In genomic region chr6:32436995-32437836, GRCh38 we compare ENCODE assay signal across 1 cellular context.
TF ChIP-seq lines count a peak whose summit lies in the region.

No MANE protein-coding gene starts in this region.

TF ChIP-seq in GM12878, 131 proteins besides CTCF, POLR2A, EP300 and RAD21 (continued from another document and continues in another):
- TF ChIP-seq, protein P1, sequence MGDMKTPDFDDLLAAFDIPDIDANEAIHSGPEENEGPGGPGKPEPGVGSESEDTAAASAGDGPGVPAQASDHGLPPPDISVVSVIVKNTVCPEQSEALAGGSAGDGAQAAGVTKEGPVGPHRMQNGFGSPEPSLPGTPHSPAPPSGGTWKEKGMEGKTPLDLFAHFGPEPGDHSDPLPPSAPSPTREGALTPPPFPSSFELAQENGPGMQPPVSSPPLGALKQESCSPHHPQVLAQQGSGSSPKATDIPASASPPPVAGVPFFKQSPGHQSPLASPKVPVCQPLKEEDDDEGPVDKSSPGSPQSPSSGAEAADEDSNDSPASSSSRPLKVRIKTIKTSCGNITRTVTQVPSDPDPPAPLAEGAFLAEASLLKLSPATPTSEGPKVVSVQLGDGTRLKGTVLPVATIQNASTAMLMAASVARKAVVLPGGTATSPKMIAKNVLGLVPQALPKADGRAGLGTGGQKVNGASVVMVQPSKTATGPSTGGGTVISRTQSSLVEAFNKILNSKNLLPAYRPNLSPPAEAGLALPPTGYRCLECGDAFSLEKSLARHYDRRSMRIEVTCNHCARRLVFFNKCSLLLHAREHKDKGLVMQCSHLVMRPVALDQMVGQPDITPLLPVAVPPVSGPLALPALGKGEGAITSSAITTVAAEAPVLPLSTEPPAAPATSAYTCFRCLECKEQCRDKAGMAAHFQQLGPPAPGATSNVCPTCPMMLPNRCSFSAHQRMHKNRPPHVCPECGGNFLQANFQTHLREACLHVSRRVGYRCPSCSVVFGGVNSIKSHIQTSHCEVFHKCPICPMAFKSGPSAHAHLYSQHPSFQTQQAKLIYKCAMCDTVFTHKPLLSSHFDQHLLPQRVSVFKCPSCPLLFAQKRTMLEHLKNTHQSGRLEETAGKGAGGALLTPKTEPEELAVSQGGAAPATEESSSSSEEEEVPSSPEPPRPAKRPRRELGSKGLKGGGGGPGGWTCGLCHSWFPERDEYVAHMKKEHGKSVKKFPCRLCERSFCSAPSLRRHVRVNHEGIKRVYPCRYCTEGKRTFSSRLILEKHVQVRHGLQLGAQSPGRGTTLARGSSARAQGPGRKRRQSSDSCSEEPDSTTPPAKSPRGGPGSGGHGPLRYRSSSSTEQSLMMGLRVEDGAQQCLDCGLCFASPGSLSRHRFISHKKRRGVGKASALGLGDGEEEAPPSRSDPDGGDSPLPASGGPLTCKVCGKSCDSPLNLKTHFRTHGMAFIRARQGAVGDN (IDR thresholded peaks at IDR 0.05): peak; percentile 90
- TF ChIP-seq RB1 (IDR thresholded peaks at IDR 0.05; ENCODE audit: borderline replicate concordance) (peak; percentile 40; the same call in 1 of the 2 replicates), MXI1 (IDR thresholded peaks at IDR 0.05; ENCODE audit: low read depth, low read length) (no peak; the same call in 1 of the 2 replicates), IKZF1 (conservative IDR thresholded peaks at IDR 0.05) (peak; percentile 97), RFX5 (IDR thresholded peaks at IDR 0.05; ENCODE audit: low read depth, low read length) (peak; percentile 99), ZZZ3 (IDR thresholded peaks at IDR 0.05; ENCODE audit: control insufficient read depth, insufficient read length, low read depth) (no peak), EED (IDR thresholded peaks at IDR 0.05; ENCODE audit: low read depth) (peak; percentile 89), CREB1 (IDR thresholded peaks at IDR 0.05; ENCODE audit: low read depth) (peak; percentile 97), BMI1 (IDR thresholded peaks at IDR 0.05; ENCODE audit: borderline replicate concordance) (no peak), ZBTB40 (IDR thresholded peaks at IDR 0.05; ENCODE audit: borderline replicate concordance) (no peak), MAX (IDR thresholded peaks at IDR 0.05; ENCODE audit: low read depth, low read length) (no peak), JUNB (IDR thresholded peaks at IDR 0.05) (peak; percentile 68; the same call in 1 of the 2 replicates), MEF2A (IDR thresholded peaks at IDR 0.05; ENCODE audit: insufficient read depth, low read depth, low read length) (peak; percentile 79; the same call in 1 of the 2 replicates), SKIL (IDR thresholded peaks at IDR 0.05; ENCODE audit: low read depth, poor library complexity, severe bottlenecking) (peak; percentile 23), NR2C1 (IDR thresholded peaks at IDR 0.05) (no peak), CHD2 (IDR thresholded peaks at IDR 0.05; ENCODE audit: borderline replicate concordance, low read depth, low read length) (peak; percentile 20; the same call in 1 of the 2 replicates), NFYA (IDR thresholded peaks at IDR 0.05; ENCODE audit: borderline replicate concordance, low read depth, low read length) (no peak), ZNF274 (IDR thresholded peaks at IDR 0.05; ENCODE audit: insufficient read depth, insufficient read length) (no peak), KLF5 (IDR thresholded peaks at IDR 0.05; ENCODE audit: partially characterized antibody) (no peak), ZNF217 (IDR thresholded peaks at IDR 0.05) (no peak), BRCA1 (IDR thresholded peaks at IDR 0.05; ENCODE audit: low read depth, low read length) (no peak), NR2F1 (conservative IDR thresholded peaks at IDR 0.05) (no peak), STAT1 (conservative IDR thresholded peaks at IDR 0.05) (0 out of 2 replicates have a peak, but pooled peaks have one; percentile 47), RELA (IDR thresholded peaks at IDR 0.05; ENCODE audit: borderline replicate concordance, partially characterized antibody) (peak; percentile 86), BCL3 (IDR thresholded peaks at IDR 0.05; ENCODE audit: borderline replicate concordance, insufficient read depth, low read depth, low read length, poor library complexity, severe bottlenecking) (no peak), ETV6 (conservative IDR thresholded peaks at IDR 0.05 in 1 of 2, IDR thresholded peaks at IDR 0.05 in 1 of 2; ENCODE audit: borderline replicate concordance in 1 of 2, low read depth in 1 of 2) (no peak), MEF2B (IDR thresholded peaks at IDR 0.05; ENCODE audit: partially characterized antibody, poor library complexity, severe bottlenecking) (peak; percentile 73), PML (IDR thresholded peaks at IDR 0.05; ENCODE audit: low read length) (peak; percentile 85; the same call in 1 of the 2 replicates), IKZF2 (IDR thresholded peaks at IDR 0.05) (peak; percentile 98 to 99), BCL11A (IDR thresholded peaks at IDR 0.05; ENCODE audit: low read depth, low read length) (no peak), CEBPB (IDR thresholded peaks at IDR 0.05; ENCODE audit: borderline replicate concordance in 1 of 2, low read depth in 2 of 2, low read length in 2 of 2) (no peak; a peak in 2 of 4 replicates), USF2 (IDR thresholded peaks at IDR 0.05; ENCODE audit: borderline replicate concordance, low read depth, low read length) (no peak), HDGF (IDR thresholded peaks at IDR 0.05) (no peak), CBX3 (IDR thresholded peaks at IDR 0.05; ENCODE audit: borderline replicate concordance, low read depth) (no peak), CHD1 (IDR thresholded peaks at IDR 0.05; ENCODE audit: low read depth, low read length) (no peak), EZH2 (IDR thresholded peaks at IDR 0.05; ENCODE audit: borderline replicate concordance, control insufficient read depth, low read depth, low read length) (no peak), POLR2AphosphoS2 (IDR thresholded peaks at IDR 0.05; ENCODE audit: low read depth, low read length) (no peak)
- TF ChIP-seq, protein P2, sequence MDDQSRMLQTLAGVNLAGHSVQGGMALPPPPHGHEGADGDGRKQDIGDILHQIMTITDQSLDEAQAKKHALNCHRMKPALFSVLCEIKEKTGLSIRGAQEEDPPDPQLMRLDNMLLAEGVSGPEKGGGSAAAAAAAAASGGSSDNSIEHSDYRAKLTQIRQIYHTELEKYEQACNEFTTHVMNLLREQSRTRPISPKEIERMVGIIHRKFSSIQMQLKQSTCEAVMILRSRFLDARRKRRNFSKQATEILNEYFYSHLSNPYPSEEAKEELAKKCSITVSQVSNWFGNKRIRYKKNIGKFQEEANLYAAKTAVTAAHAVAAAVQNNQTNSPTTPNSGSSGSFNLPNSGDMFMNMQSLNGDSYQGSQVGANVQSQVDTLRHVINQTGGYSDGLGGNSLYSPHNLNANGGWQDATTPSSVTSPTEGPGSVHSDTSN (IDR thresholded peaks at IDR 0.05; ENCODE audit: insufficient replicate concordance, low read depth, low read length): no peak
- TF ChIP-seq, protein P3, sequence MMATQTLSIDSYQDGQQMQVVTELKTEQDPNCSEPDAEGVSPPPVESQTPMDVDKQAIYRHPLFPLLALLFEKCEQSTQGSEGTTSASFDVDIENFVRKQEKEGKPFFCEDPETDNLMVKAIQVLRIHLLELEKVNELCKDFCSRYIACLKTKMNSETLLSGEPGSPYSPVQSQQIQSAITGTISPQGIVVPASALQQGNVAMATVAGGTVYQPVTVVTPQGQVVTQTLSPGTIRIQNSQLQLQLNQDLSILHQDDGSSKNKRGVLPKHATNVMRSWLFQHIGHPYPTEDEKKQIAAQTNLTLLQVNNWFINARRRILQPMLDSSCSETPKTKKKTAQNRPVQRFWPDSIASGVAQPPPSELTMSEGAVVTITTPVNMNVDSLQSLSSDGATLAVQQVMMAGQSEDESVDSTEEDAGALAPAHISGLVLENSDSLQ (IDR thresholded peaks at IDR 0.05): no peak; the same call in 1 of the 2 replicates
- TF ChIP-seq, protein P4, sequence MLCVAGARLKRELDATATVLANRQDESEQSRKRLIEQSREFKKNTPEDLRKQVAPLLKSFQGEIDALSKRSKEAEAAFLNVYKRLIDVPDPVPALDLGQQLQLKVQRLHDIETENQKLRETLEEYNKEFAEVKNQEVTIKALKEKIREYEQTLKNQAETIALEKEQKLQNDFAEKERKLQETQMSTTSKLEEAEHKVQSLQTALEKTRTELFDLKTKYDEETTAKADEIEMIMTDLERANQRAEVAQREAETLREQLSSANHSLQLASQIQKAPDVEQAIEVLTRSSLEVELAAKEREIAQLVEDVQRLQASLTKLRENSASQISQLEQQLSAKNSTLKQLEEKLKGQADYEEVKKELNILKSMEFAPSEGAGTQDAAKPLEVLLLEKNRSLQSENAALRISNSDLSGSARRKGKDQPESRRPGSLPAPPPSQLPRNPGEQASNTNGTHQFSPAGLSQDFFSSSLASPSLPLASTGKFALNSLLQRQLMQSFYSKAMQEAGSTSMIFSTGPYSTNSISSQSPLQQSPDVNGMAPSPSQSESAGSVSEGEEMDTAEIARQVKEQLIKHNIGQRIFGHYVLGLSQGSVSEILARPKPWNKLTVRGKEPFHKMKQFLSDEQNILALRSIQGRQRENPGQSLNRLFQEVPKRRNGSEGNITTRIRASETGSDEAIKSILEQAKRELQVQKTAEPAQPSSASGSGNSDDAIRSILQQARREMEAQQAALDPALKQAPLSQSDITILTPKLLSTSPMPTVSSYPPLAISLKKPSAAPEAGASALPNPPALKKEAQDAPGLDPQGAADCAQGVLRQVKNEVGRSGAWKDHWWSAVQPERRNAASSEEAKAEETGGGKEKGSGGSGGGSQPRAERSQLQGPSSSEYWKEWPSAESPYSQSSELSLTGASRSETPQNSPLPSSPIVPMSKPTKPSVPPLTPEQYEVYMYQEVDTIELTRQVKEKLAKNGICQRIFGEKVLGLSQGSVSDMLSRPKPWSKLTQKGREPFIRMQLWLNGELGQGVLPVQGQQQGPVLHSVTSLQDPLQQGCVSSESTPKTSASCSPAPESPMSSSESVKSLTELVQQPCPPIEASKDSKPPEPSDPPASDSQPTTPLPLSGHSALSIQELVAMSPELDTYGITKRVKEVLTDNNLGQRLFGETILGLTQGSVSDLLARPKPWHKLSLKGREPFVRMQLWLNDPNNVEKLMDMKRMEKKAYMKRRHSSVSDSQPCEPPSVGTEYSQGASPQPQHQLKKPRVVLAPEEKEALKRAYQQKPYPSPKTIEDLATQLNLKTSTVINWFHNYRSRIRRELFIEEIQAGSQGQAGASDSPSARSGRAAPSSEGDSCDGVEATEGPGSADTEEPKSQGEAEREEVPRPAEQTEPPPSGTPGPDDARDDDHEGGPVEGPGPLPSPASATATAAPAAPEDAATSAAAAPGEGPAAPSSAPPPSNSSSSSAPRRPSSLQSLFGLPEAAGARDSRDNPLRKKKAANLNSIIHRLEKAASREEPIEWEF (IDR thresholded peaks at IDR 0.05; ENCODE audit: insufficient replicate concordance, low read depth, low read length): no peak
